Comparison of ENCODE assay signal across 8 cellular contexts in the genomic region with DNA sequence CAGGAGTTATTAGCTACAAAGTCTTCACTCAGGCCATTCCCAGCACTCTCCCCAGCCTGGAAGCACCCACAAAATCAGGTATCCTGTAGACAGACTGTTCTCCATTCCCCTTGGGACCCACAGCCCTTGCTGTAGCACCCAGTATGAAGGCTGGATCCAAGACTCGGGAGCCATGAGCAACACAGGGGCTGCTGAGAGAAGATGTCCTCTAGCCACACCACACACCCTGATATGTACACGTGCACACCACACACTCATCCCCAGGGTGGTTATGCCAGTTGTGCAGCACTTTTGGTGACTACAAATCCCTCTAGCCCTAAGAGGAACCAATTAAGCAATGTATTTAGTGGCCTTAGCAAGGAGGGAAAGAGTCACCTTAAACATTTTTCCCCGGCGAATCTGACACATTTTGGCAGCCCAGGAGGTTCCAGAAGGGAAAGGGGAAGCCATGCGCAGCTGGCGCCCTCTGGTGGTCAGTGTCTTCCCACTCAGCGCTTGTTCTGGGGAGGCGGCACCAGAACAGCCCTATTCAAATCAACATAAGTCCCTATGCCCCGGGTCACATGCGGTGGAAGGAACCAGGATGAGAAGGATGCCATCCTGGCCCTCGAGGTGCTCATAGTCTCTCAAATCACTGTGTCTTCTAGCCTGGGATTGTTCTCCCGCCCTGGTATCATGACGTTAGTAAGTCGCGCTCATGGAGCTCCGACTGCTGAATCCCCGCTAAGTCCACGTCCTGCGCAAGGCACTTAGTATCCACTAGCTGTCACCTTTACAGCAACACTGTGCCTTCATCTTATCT.
A peak's percentile ranks its signal among the peaks of the same experiment; 100 is the strongest.
DNase-seq lines count a peak whose midpoint lies in the region; ATAC-seq and TF ChIP-seq lines count a peak whose summit lies in the region.

No MANE protein-coding gene starts in this region.

- H3K36me3 Mint-ChIP-seq in neural crest cell (ENCODE audit: low read depth) = no peaks in the 10 kb centered on the region

- no peaks in the 10 kb centered on the region for H3K9me2 ChIP-seq in PC-3 (replicated peaks; ENCODE audit: low read length)

- H4K20me1 ChIP-seq in PC-3 (ENCODE audit: low read length) = no peaks in the 10 kb centered on the region

- H2AFZ ChIP-seq in PC-3 (ENCODE audit: low read length) = peak overlapping the region; percentile 88

- peak overlapping the region; percentile 79 for H3K4me2 ChIP-seq in PC-3 (ENCODE audit: low read length)

- ATAC-seq in GM18907 (IDR thresholded peaks at IDR 0.05; ENCODE audit: unreplicated experiment) = peak; percentile 71
- ATAC-seq in PC-3 = peak; percentile 98

- CTCF ChIA-PET in PC-3 (lab: Charles Lee) = interaction anchor here (0.5 to 1.9 kb wide), 9 partner anchors 11 to 296 kb away, joined by 3 to 17 read pairs (median 6); a partner anchor contains a TSS

- no peak overlapping the region for H3K27ac Mint-ChIP-seq in neural crest cell (ENCODE audit: unreplicated experiment)

- BruUV-seq in PC-3 (replicated peaks; lab: Mats Ljungman, UMichigan) = no TSS peak

- 0 out of 2 replicates have a peak overlapping the region, but pooled peaks have one; percentile 5 for H3K9ac ChIP-seq in PC-3 (ENCODE audit: low read length)

- intact Hi-C loops in PC-3 (cut with micrococcal nuclease) = loop anchor here (1.0 to 5.0 kb wide), 6 partner anchors 32 to 302 kb away; no protein-coding TSS in a partner anchor

- H3K27ac ChIP-seq in PC-3 (ENCODE audit: low read length) = no peak overlapping the region

- POLR2A ChIA-PET in PC-3 (lab: Charles Lee; ENCODE audit: unreplicated experiment) = no interaction called here

- H3K4me3 ChIP-seq in PC-3 (ENCODE audit: low read length) = peak overlapping the region; percentile 42

- no peaks in the 10 kb centered on the region for H3K79me2 ChIP-seq in PC-3 (ENCODE audit: low read length)

- H3K27me3 ChIP-seq in PC-3 (ENCODE audit: low read length) = no peaks in the 10 kb centered on the region

- peaks cover 1% of the 10 kb centered on the region for H3K9me3 Mint-ChIP-seq in neural crest cell

- H3K36me3 ChIP-seq in PC-3 (ENCODE audit: low read depth, low read length) = no peaks in the 10 kb centered on the region

- no peak overlapping the region for H3K4me3 Mint-ChIP-seq in neural crest cell

- H3K4me1 ChIP-seq in PC-3 (ENCODE audit: insufficient read depth, low read length) = peaks cover 5% of the 10 kb centered on the region

- H3K9me3 ChIP-seq in PC-3 (ENCODE audit: low read length) = no peaks in the 10 kb centered on the region

- peaks cover 6% of the 10 kb centered on the region for H3K4me1 Mint-ChIP-seq in neural crest cell

- H3K27me3 Mint-ChIP-seq in neural crest cell (ENCODE audit: low read depth) = peaks cover 8% of the 10 kb centered on the region

- peak; percentile 100 for TF ChIP-seq CTCF in PC-3 (conservative IDR thresholded peaks at IDR 0.05; ENCODE audit: low read depth, low read length)
- peak; percentile 96 for TF ChIP-seq CTCF in neural crest cell (conservative IDR thresholded peaks at IDR 0.05)

- DNase-seq in AML-193 (lab: John Stamatoyannopoulos, UW) (peak; percentile 36 to 55), HUDEP-2 (lab: John Stamatoyannopoulos, UW; ENCODE audit: unreplicated experiment in 76 of 76) (peak in 71 of 76 experiments; percentile 11 to 84 (median 63)), PC-3 (peak; percentile 99), fibroblast of peridontal ligament (ENCODE audit: extremely low read depth) (peak; percentile 84), neural crest cell (ENCODE audit: low read depth, low spot score) (peak; percentile 89)
- DNase-seq in activated T-cell treated with anti-CD3 and anti-CD28 coated beads, Interleukin-2, amount 50 U/mL, for 48 hours = peak; percentile 88
- DNase-seq in stimulated activated naive CD4-positive, alpha-beta T cell treated with Interleukin-2 at 50 U/mL for 16 hours (lab: John Stamatoyannopoulos, UW) = peak; percentile 51

- no peaks in the 10 kb centered on the region for H3F3A ChIP-seq in PC-3 (ENCODE audit: low read length, unreplicated experiment)

Comparison
In these comparisons a context has a peak if more than half of its experiments do, and no peak if none do; other contexts are left out.
1. DNase-seq: peak in every context shown above with its lines; median percentile 99 in PC-3; 89 in neural crest cell; 88 in activated T-cell treated with anti-CD3 and anti-CD28 coated beads, Interleukin-2, amount 50 U/mL, for 48 hours; 84 in fibroblast of peridontal ligament; 63 in HUDEP-2; 51 in stimulated activated naive CD4-positive, alpha-beta T cell treated with Interleukin-2 at 50 U/mL for 16 hours; 46 in AML-193.